1 cellular context compared by ENCODE assay signal in genomic region chr15:84714816-84715215, GRCh38.
TF ChIP-seq lines count a peak whose summit lies in the region.

No MANE protein-coding gene starts in this region.

TF ChIP-seq in WTC11, 78 proteins besides CTCF, POLR2A, EP300 and RAD21 (continued from another document):
- no peak for TF ChIP-seq AFF4 (CRISPR knock-in tag; IDR thresholded peaks at IDR 0.05; ENCODE audit: borderline replicate concordance)
